Comparison of ENCODE assay signal across 1 cellular context in genomic region chr1:164561461-164561860, GRCh38.
TF ChIP-seq lines count a peak whose summit lies in the region.

No MANE protein-coding gene starts in this region.

TF ChIP-seq in IMR-90, 13 proteins besides CTCF, POLR2A, EP300 and RAD21 (continued from another document):
- TF ChIP-seq ELK1 (IDR thresholded peaks at IDR 0.05; ENCODE audit: borderline replicate concordance, low read depth, low read length) = no peak
- TF ChIP-seq CEBPB (IDR thresholded peaks at IDR 0.05; ENCODE audit: low read depth, low read length) = no peak
- no peak for TF ChIP-seq MAFK (IDR thresholded peaks at IDR 0.05; ENCODE audit: low read depth, low read length)
- no peak for TF ChIP-seq SMC3 (IDR thresholded peaks at IDR 0.05; ENCODE audit: low read depth, low read length)
- TF ChIP-seq CHD1 (IDR thresholded peaks at IDR 0.05; ENCODE audit: low read depth, low read length) = no peak
- TF ChIP-seq RFX5 (IDR thresholded peaks at IDR 0.05; ENCODE audit: low read depth, low read length) = no peak
- no peak for TF ChIP-seq USF2 (IDR thresholded peaks at IDR 0.05; ENCODE audit: low read depth, low read length)
- no peak for TF ChIP-seq MAZ (IDR thresholded peaks at IDR 0.05; ENCODE audit: borderline replicate concordance, low read depth, low read length)
- no peak for TF ChIP-seq FOS (IDR thresholded peaks at IDR 0.05; ENCODE audit: low read depth, low read length)
TF ChIP-seq in IMR-90: peak in this region for 0.
